ENCODE assay signal across 16 cellular contexts in genomic region chr7:128713794-128714193, GRCh38. TPM values are rescaled to one million over a fixed set of nuclear protein-coding genes. Genes with fewer than 3 reads are reported as not detected.
A peak's percentile ranks its signal among the peaks of the same experiment; 100 is the strongest.
DNase-seq lines count a peak whose midpoint lies in the region; FAIRE-seq and TF ChIP-seq lines count a peak whose summit lies in the region.
"Had no signal": no experiment of that assay in that cellular context is flagged by ENCODE, and none has a peak within 500 bp of the region (broad histone marks: within the 10 kb centered on the region; RNA-seq: fewer than 3 reads in every experiment).

No MANE protein-coding gene starts in this region.

- TF ChIP-seq CTCF in endothelial cell (IDR thresholded peaks at IDR 0.05; ENCODE audit: unreplicated experiment) = no peak
- TF ChIP-seq CTCF in progenitor cell of endocrine pancreas (IDR thresholded peaks at IDR 0.05; ENCODE audit: unreplicated experiment) = no peak

- no peak overlapping the region for H3K4me3 Mint-ChIP-seq in endothelial cell (ENCODE audit: unreplicated experiment)
- no peak overlapping the region for H3K4me3 Mint-ChIP-seq in progenitor cell of endocrine pancreas (ENCODE audit: low read depth)
- H3K4me3 Mint-ChIP-seq: HFFc6, IgD-negative memory B cell had no signal

- H3K27me3 Mint-ChIP-seq in endothelial cell (ENCODE audit: unreplicated experiment) = peaks cover 9% of the 10 kb centered on the region
- peaks cover 11% of the 10 kb centered on the region for H3K27me3 Mint-ChIP-seq in progenitor cell of endocrine pancreas
- H3K27me3 Mint-ChIP-seq: IgD-negative memory B cell had no signal

- H3K36me3 Mint-ChIP-seq in endothelial cell (ENCODE audit: low read depth, unreplicated experiment) (peaks cover 3% of the 10 kb centered on the region), progenitor cell of endocrine pancreas (ENCODE audit: insufficient read depth) (no peaks in the 10 kb centered on the region)
- H3K36me3 Mint-ChIP-seq: IgD-negative memory B cell had no signal

- H3K9me3 Mint-ChIP-seq in endothelial cell (ENCODE audit: unreplicated experiment) (no peaks in the 10 kb centered on the region), progenitor cell of endocrine pancreas (ENCODE audit: low read depth) (peaks cover 3% of the 10 kb centered on the region)
- H3K9me3 Mint-ChIP-seq: HFFc6 had no signal

- FAIRE-seq in RCC 7860 (lab: Jason Lieb, UNC) = no peak
- FAIRE-seq: GM19239 had no signal

- H3K27ac Mint-ChIP-seq in endothelial cell (ENCODE audit: unreplicated experiment) (peak overlapping the region; percentile 74), progenitor cell of endocrine pancreas (no peak overlapping the region)
- H3K27ac Mint-ChIP-seq: HFFc6, IgD-negative memory B cell had no signal

- peaks cover 42% of the 10 kb centered on the region for H3K4me1 Mint-ChIP-seq in endothelial cell (ENCODE audit: unreplicated experiment)
- H3K4me1 Mint-ChIP-seq in progenitor cell of endocrine pancreas (ENCODE audit: low read depth) = peaks cover 4% of the 10 kb centered on the region
- H3K4me1 Mint-ChIP-seq: IgD-negative memory B cell had no signal

- peak; percentile 62 for DNase-seq in ELR (ENCODE audit: low read depth)
- DNase-seq in RCC 7860 (ENCODE audit: low spot score) = peak; percentile 54
- no peak for DNase-seq in endothelial cell (ENCODE audit: low spot score)
- DNase-seq in kidney tubule cell (ENCODE audit: low spot score) = peak; percentile 93
- no peak for DNase-seq in NCI-H2227 treated with DMSO at 0.1 percent for 48 hours (lab: John Stamatoyannopoulos, UW)
- no peak for DNase-seq in iPS-NIHi7 (ENCODE audit: extremely low spot score)
- no peak for DNase-seq in NCI-H446 (lab: John Stamatoyannopoulos, UW)
- no peak for DNase-seq in progenitor cell of endocrine pancreas (ENCODE audit: low spot score, unreplicated experiment)
- DNase-seq: DMS 273 treated with DMSO at 0.1 percent for 48 hours, HFFc6, Kasumi-1, NCI-H187, NCI-H82, SHP77 had no signal

RNA-seq across cellular contexts. Expression of gene CALU, which starts 25.4 kb away (rescaled TPM):
- 197 TPM for total RNA-seq in endothelial cell (ENCODE audit: unreplicated experiment)
- 107 and 111 TPM in 2 replicates for total RNA-seq in progenitor cell of endocrine pancreas

RNA-seq across cellular contexts. Expression of gene GARIN1A, which starts 41.7 kb away (rescaled TPM):
- total RNA-seq in endothelial cell (ENCODE audit: unreplicated experiment) = 4.3 TPM
- total RNA-seq in progenitor cell of endocrine pancreas = 5.1 and 7.4 TPM in 2 replicates

Comparison
In these comparisons a context has a peak if more than half of its experiments do, and no peak if none do; other contexts are left out.
1. DNase-seq: peak in ELR (single experiment), RCC 7860 (single experiment) and kidney tubule cell (single experiment); none in endothelial cell (single experiment), NCI-H2227 treated with DMSO at 0.1 percent for 48 hours (single experiment), iPS-NIHi7 (single experiment), NCI-H446 (0 of 2) and progenitor cell of endocrine pancreas (single experiment).